Comparison of ENCODE assay signal across 9 cellular contexts in the genomic region with DNA sequence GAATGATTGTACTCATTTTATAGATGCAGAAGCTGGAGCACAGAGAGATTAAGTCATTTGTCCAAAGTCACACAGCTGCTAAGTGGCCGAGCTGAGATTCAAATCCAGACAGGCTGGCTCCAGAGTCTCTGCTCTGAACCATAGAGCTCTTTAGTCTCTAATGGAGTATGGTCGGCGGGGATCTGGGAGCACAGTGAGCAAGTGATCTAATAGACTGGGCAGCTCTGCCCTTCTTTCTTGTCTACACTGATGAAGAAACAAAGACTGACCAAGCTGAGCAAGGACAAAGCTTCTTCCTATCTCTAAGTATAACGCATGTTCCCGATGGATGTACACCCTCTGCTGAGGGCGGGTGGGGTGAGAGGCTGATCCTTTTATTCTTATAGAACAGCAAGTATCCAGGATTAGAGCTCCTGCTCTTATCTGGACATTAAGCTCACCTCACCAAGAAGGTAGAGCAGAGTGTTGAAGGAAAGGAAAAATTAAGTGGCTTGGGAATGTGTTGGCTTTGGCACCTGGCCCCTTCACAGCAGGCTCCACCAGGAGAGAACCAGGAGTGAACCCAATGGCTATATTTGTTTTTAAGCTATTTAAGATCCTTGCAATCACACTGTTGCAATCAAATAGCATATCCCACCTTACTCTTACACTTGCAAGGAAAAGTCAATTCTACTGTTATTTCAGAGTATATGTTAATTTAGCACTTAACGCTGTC.
DNase-seq lines count a peak whose midpoint lies in the region; ATAC-seq and TF ChIP-seq lines count a peak whose summit lies in the region.
"Had no signal": no experiment of that assay in that cellular context is flagged by ENCODE, and none has a peak within 500 bp of the region (broad histone marks: within the 10 kb centered on the region; RNA-seq: fewer than 3 reads in every experiment).

No MANE protein-coding gene starts in this region.

- H3K27me3 ChIP-seq in heart right ventricle (no peaks in the 10 kb centered on the region), lung (ENCODE audit: control insufficient read depth, insufficient read depth) (no peaks in the 10 kb centered on the region), vagina (no peaks in the 10 kb centered on the region)

- intact Hi-C loops in heart right ventricle (cut with DNase I) (loop anchor here in 1 of 10 donors (5.0 kb wide), 1 partner anchor 36 kb away; no protein-coding TSS in a partner anchor), Right ventricle myocardium inferior (cut with DNase I) (no loop called here), vagina (cut with DNase I) (no loop called here)

- no peaks in the 10 kb centered on the region for H3K27me3 Mint-ChIP-seq in activated naive CD8-positive, alpha-beta T cell treated with anti-CD3 and anti-CD28 coated beads, Interleukin-2, amount 50 U/mL, for 24 hours

- H3K4me3 Mint-ChIP-seq in activated naive CD8-positive, alpha-beta T cell treated with anti-CD3 and anti-CD28 coated beads, Interleukin-2, amount 50 U/mL, for 24 hours, result peak overlapping the region; percentile 95

- no peak for TF ChIP-seq POLR2A in vagina (IDR thresholded peaks at IDR 0.05)

- no peak for DNase-seq in heart right ventricle
- DNase-seq in Right ventricle myocardium inferior (ENCODE audit: missing footprints), result no peak
- no peak for DNase-seq in activated naive CD8-positive, alpha-beta T cell treated with anti-CD3 and anti-CD28 coated beads, Interleukin-2, amount 50 U/mL, for 24 hours
- no peak for DNase-seq in lung (ENCODE audit: low spot score)
- no peak for DNase-seq in vagina (ENCODE audit: extremely low spot score in 2 of 2)
- DNase-seq in pons (ENCODE audit: low spot score), result no peak
- DNase-seq: activated CD8-positive, alpha-beta memory T cell treated with anti-CD3 and anti-CD28 coated beads for 24 hours had no signal

- peaks cover 60% of the 10 kb centered on the region for H3K4me1 Mint-ChIP-seq in activated naive CD8-positive, alpha-beta T cell treated with anti-CD3 and anti-CD28 coated beads, Interleukin-2, amount 50 U/mL, for 24 hours

- TF ChIP-seq CTCF in heart right ventricle (IDR thresholded peaks at IDR 0.05) (no peak), lung (IDR thresholded peaks at IDR 0.05; ENCODE audit: control extremely low read depth, extremely low read depth) (no peak), vagina (IDR thresholded peaks at IDR 0.05) (no peak)

- peak overlapping the region; percentile 22 to 99 (median 96) for H3K27ac ChIP-seq in heart right ventricle
- H3K27ac ChIP-seq in lung (ENCODE audit: low read depth in 1 of 2, low read length in 1 of 2), result peak overlapping the region; percentile 71 to 89
- peak overlapping the region; percentile 98 for H3K27ac ChIP-seq in vagina

- 16 to 21% methylated on average over 7 of the region's 7 CpGs for WGBS in heart right ventricle, 2 donors
- 39 to 69% methylated on average over 7 of the region's 7 CpGs for WGBS in lung, 2 donors

- ATAC-seq in heart right ventricle (no peak), Right ventricle myocardium inferior (no peak), lung (ENCODE audit: insufficient read depth, low FRiP score) (no peak), GM18517 (IDR thresholded peaks at IDR 0.05; ENCODE audit: unreplicated experiment) (no peak), HG03378 (IDR thresholded peaks at IDR 0.05; ENCODE audit: unreplicated experiment) (no peak)
- no peak for ATAC-seq in activated naive CD8-positive, alpha-beta T cell treated with anti-CD3 and anti-CD28 coated beads, Interleukin-2, amount 50 U/mL, for 24 hours

- H3K4me1 ChIP-seq in heart right ventricle (peaks cover 15 to 83% (median 72%) of the 10 kb centered on the region in 9 donors), lung (ENCODE audit: control insufficient read depth in 2 of 2, insufficient read depth in 2 of 2, low read length in 2 of 2) (peaks cover 3 to 43% of the 10 kb centered on the region in 2 donors), vagina (peaks cover 56% of the 10 kb centered on the region)

- H3K36me3 ChIP-seq in heart right ventricle (peaks cover 0 to 21% (median 2%) of the 10 kb centered on the region in 9 donors), lung (ENCODE audit: control insufficient read depth in 2 of 2, insufficient read depth in 2 of 2, low read length in 2 of 2) (peaks cover 0 to under 1% of the 10 kb centered on the region in 2 donors), vagina (no peaks in the 10 kb centered on the region)

- H3K36me3 Mint-ChIP-seq in activated naive CD8-positive, alpha-beta T cell treated with anti-CD3 and anti-CD28 coated beads, Interleukin-2, amount 50 U/mL, for 24 hours (ENCODE audit: low read depth), result peaks cover 75% of the 10 kb centered on the region

- H3K27ac Mint-ChIP-seq in activated naive CD8-positive, alpha-beta T cell treated with anti-CD3 and anti-CD28 coated beads, Interleukin-2, amount 50 U/mL, for 24 hours, result peak overlapping the region; percentile 100

- H3K9me3 ChIP-seq in heart right ventricle (no peaks in the 10 kb centered on the region), lung (ENCODE audit: control insufficient read depth in 2 of 2, insufficient read depth in 1 of 2, low read length in 1 of 2) (peaks cover 0 to 2% of the 10 kb centered on the region in 2 donors), vagina (no peaks in the 10 kb centered on the region)

- H3K4me3 ChIP-seq in heart right ventricle, result peak overlapping the region in 9 of 10 donors; percentile 67 to 92 (median 81)
- peak overlapping the region; percentile 32 for H3K4me3 ChIP-seq in lung
- peak overlapping the region; percentile 68 to 83 for H3K4me3 ChIP-seq in vagina

- H3K9me3 Mint-ChIP-seq in activated naive CD8-positive, alpha-beta T cell treated with anti-CD3 and anti-CD28 coated beads, Interleukin-2, amount 50 U/mL, for 24 hours, result no peaks in the 10 kb centered on the region
